Comparison of ENCODE assay signal across 28 cellular contexts in genomic region chr4:144710526-144710912, GRCh38.
DNase-seq lines count a peak whose midpoint lies in the region; ATAC-seq, FAIRE-seq and TF ChIP-seq lines count a peak whose summit lies in the region.
"Had no signal": no experiment of that assay in that cellular context is flagged by ENCODE, and none has a peak within 500 bp of the region (broad histone marks: within the 10 kb centered on the region; RNA-seq: fewer than 3 reads in every experiment).

No MANE protein-coding gene starts in this region.

- H3K4me3 Mint-ChIP-seq in T-helper 17 cell: no peak overlapping the region
- no peak overlapping the region for H3K4me3 Mint-ChIP-seq in stimulated activated effector memory CD8-positive, alpha-beta T cell treated with anti-CD3 and anti-CD28 coated beads, Interleukin-12 subunit alpha, Interleukin-12 subunit beta, amount 100 ng/mL, for 72 hours
- H3K4me3 Mint-ChIP-seq: activated CD4-positive, alpha-beta T cell treated with anti-CD3 and anti-CD28 coated beads, Interleukin-2, amount 10 ng/mL, durations not matched to agents 7 days and 5 days; activated CD8-positive, alpha-beta memory T cell treated with anti-CD3 and anti-CD28 coated beads, Interleukin-2, amount 10 ng/mL, durations not matched to agents 7 days and 5 days; activated naive CD4-positive, alpha-beta T cell treated with anti-CD3 and anti-CD28 coated beads, Interleukin-2, amount 50 U/mL, for 24 hours; immature natural killer cell; nephron; T-helper 1 cell treated with Interleukin-12 subunit alpha and Interleukin-12 subunit beta and Interleukin-4 antibody, amounts not matched to agents 30 μg/mL and 1 μg/mL, for 36 hours had no signal

- no peak for ATAC-seq in T-helper 17 cell
- no peak for ATAC-seq in stimulated activated effector memory CD8-positive, alpha-beta T cell treated with anti-CD3 and anti-CD28 coated beads, Interleukin-12 subunit alpha, Interleukin-12 subunit beta, amount 100 ng/mL, for 72 hours
- ATAC-seq: activated CD8-positive, alpha-beta memory T cell treated with anti-CD3 and anti-CD28 coated beads, Interleukin-2, amount 10 ng/mL, durations not matched to agents 7 days and 5 days; K562 had no signal

- H3K9me3 ChIP-seq in T-helper 17 cell (ENCODE audit: control insufficient read depth, low read length, poor library complexity, severe bottlenecking): no peaks in the 10 kb centered on the region
- no peaks in the 10 kb centered on the region for H3K9me3 ChIP-seq in MG63
- no peaks in the 10 kb centered on the region for H3K9me3 ChIP-seq in small intestine (ENCODE audit: control insufficient read depth, low read depth)
- H3K9me3 ChIP-seq: BLaER1, ovary had no signal

- no peak for TF ChIP-seq RAD21 in Ishikawa (IDR thresholded peaks at IDR 0.05; ENCODE audit: low read depth)

- no peak overlapping the region for H2AFZ ChIP-seq in ACC112 (ENCODE audit: low read length, unreplicated experiment)

- no peaks in the 10 kb centered on the region for H3K36me3 Mint-ChIP-seq in T-helper 17 cell (ENCODE audit: low read depth)
- no peaks in the 10 kb centered on the region for H3K36me3 Mint-ChIP-seq in stimulated activated effector memory CD8-positive, alpha-beta T cell treated with anti-CD3 and anti-CD28 coated beads, Interleukin-12 subunit alpha, Interleukin-12 subunit beta, amount 100 ng/mL, for 72 hours
- H3K36me3 Mint-ChIP-seq: activated CD8-positive, alpha-beta memory T cell treated with anti-CD3 and anti-CD28 coated beads, Interleukin-2, amount 10 ng/mL, durations not matched to agents 7 days and 5 days; activated naive CD4-positive, alpha-beta T cell treated with anti-CD3 and anti-CD28 coated beads, Interleukin-2, amount 50 U/mL, for 24 hours; immature natural killer cell had no signal

- H3K9me3 Mint-ChIP-seq in stimulated activated effector memory CD8-positive, alpha-beta T cell treated with anti-CD3 and anti-CD28 coated beads, Interleukin-12 subunit alpha, Interleukin-12 subunit beta, amount 100 ng/mL, for 72 hours: peaks cover 4% of the 10 kb centered on the region
- H3K9me3 Mint-ChIP-seq: activated CD4-positive, alpha-beta T cell treated with anti-CD3 and anti-CD28 coated beads, Interleukin-2, amount 10 ng/mL, durations not matched to agents 7 days and 5 days; activated naive CD4-positive, alpha-beta T cell treated with anti-CD3 and anti-CD28 coated beads, Interleukin-2, amount 50 U/mL, for 24 hours; nephron; T-helper 1 cell treated with Interleukin-12 subunit alpha and Interleukin-12 subunit beta and Interleukin-4 antibody, amounts not matched to agents 30 μg/mL and 1 μg/mL, for 36 hours had no signal

- no peaks in the 10 kb centered on the region for H3K27me3 ChIP-seq in ACC112 (ENCODE audit: insufficient read depth, low read length)
- no peaks in the 10 kb centered on the region for H3K27me3 ChIP-seq in brain microvascular endothelial cell (replicated peaks)
- H3K27me3 ChIP-seq in MG63: no peaks in the 10 kb centered on the region
- H3K27me3 ChIP-seq in small intestine (ENCODE audit: control insufficient read depth in 2 of 2, insufficient read depth in 2 of 2, low read length in 2 of 2): no peaks in the 10 kb centered on the region
- H3K27me3 ChIP-seq: BLaER1, ovary had no signal

- TF ChIP-seq CTCF in brain microvascular endothelial cell (IDR thresholded peaks at IDR 0.05; ENCODE audit: low read depth, low read length, missing control alignments): no peak

- H3K36me3 ChIP-seq in ACC112 (ENCODE audit: insufficient read depth, low read length) (peaks cover 16% of the 10 kb centered on the region), brain microvascular endothelial cell (replicated peaks) (peaks cover 34% of the 10 kb centered on the region), MG63 (no peaks in the 10 kb centered on the region), small intestine (ENCODE audit: control insufficient read depth in 2 of 2, insufficient read depth in 2 of 2, low read length in 2 of 2) (no peaks in the 10 kb centered on the region)
- H3K36me3 ChIP-seq: BLaER1, ovary had no signal

- no peaks in the 10 kb centered on the region for H3K79me2 ChIP-seq in ACC112 (ENCODE audit: control insufficient read depth, insufficient read depth, low read length, unreplicated experiment)

- no peak for FAIRE-seq in small intestine (lab: Jason Lieb, UNC)
- FAIRE-seq: GM19239, K562 had no signal

- H3K4me1 Mint-ChIP-seq in T-helper 17 cell: no peaks in the 10 kb centered on the region
- H3K4me1 Mint-ChIP-seq in stimulated activated effector memory CD8-positive, alpha-beta T cell treated with anti-CD3 and anti-CD28 coated beads, Interleukin-12 subunit alpha, Interleukin-12 subunit beta, amount 100 ng/mL, for 72 hours: no peaks in the 10 kb centered on the region
- H3K4me1 Mint-ChIP-seq: activated CD4-positive, alpha-beta T cell treated with anti-CD3 and anti-CD28 coated beads, Interleukin-2, amount 10 ng/mL, durations not matched to agents 7 days and 5 days; activated CD8-positive, alpha-beta memory T cell treated with anti-CD3 and anti-CD28 coated beads, Interleukin-2, amount 10 ng/mL, durations not matched to agents 7 days and 5 days; activated naive CD4-positive, alpha-beta T cell treated with anti-CD3 and anti-CD28 coated beads, Interleukin-2, amount 50 U/mL, for 24 hours; immature natural killer cell had no signal

- no peak overlapping the region for H3K27ac Mint-ChIP-seq in T-helper 17 cell
- H3K27ac Mint-ChIP-seq in stimulated activated effector memory CD8-positive, alpha-beta T cell treated with anti-CD3 and anti-CD28 coated beads, Interleukin-12 subunit alpha, Interleukin-12 subunit beta, amount 100 ng/mL, for 72 hours: no peak overlapping the region
- H3K27ac Mint-ChIP-seq: activated CD4-positive, alpha-beta T cell treated with anti-CD3 and anti-CD28 coated beads, Interleukin-2, amount 10 ng/mL, durations not matched to agents 7 days and 5 days; activated CD8-positive, alpha-beta memory T cell treated with anti-CD3 and anti-CD28 coated beads, Interleukin-2, amount 10 ng/mL, durations not matched to agents 7 days and 5 days; activated naive CD4-positive, alpha-beta T cell treated with anti-CD3 and anti-CD28 coated beads, Interleukin-2, amount 50 U/mL, for 24 hours; immature natural killer cell; nephron; T-helper 1 cell treated with Interleukin-12 subunit alpha and Interleukin-12 subunit beta and Interleukin-4 antibody, amounts not matched to agents 30 μg/mL and 1 μg/mL, for 36 hours had no signal

- peaks cover 50% of the 10 kb centered on the region for H3K4me1 ChIP-seq in ACC112 (ENCODE audit: control insufficient read depth, insufficient read depth, low read length, unreplicated experiment)
- H3K4me1 ChIP-seq in small intestine (ENCODE audit: control insufficient read depth in 2 of 2, insufficient read depth in 1 of 2, low read depth in 1 of 2, low read length in 1 of 2): no peaks in the 10 kb centered on the region
- H3K4me1 ChIP-seq: BLaER1 had no signal

- TF ChIP-seq EP300 in Ishikawa (IDR thresholded peaks at IDR 0.05; ENCODE audit: borderline replicate concordance): no peak; the same call in 1 of the 2 replicates

- in situ Hi-C loops in brain microvascular endothelial cell (cut with HindIII; ENCODE audit: low pct_ligation_motif_present, low sequenced_read_pairs): no loop called here

- peaks cover 4% of the 10 kb centered on the region for H3K27me3 Mint-ChIP-seq in T-helper 17 cell
- H3K27me3 Mint-ChIP-seq: activated CD4-positive, alpha-beta T cell treated with anti-CD3 and anti-CD28 coated beads, Interleukin-2, amount 10 ng/mL, durations not matched to agents 7 days and 5 days; activated CD8-positive, alpha-beta memory T cell treated with anti-CD3 and anti-CD28 coated beads, Interleukin-2, amount 10 ng/mL, durations not matched to agents 7 days and 5 days; activated naive CD4-positive, alpha-beta T cell treated with anti-CD3 and anti-CD28 coated beads, Interleukin-2, amount 50 U/mL, for 24 hours had no signal

- DNase-seq in brain microvascular endothelial cell (no peak), inferior parietal cortex (ENCODE audit: extremely low spot score) (peak; percentile 32), T-helper 17 cell (no peak), MG63 (no peak), small intestine (no peak)
- no peak for DNase-seq in stimulated activated effector memory CD8-positive, alpha-beta T cell treated with anti-CD3 and anti-CD28 coated beads, Interleukin-12 subunit alpha, Interleukin-12 subunit beta, amount 100 ng/mL, for 72 hours (ENCODE audit: low spot score in 2 of 2)
- DNase-seq: activated CD4-positive, alpha-beta T cell treated with anti-CD3 and anti-CD28 coated beads, Interleukin-2, amount 10 ng/mL, durations not matched to agents 7 days and 5 days; activated CD8-positive, alpha-beta memory T cell treated with anti-CD3 and anti-CD28 coated beads, Interleukin-2, amount 10 ng/mL, durations not matched to agents 7 days and 5 days; aorta; cerebellar nuclear complex; immature natural killer cell; left ventricle myocardium superior; NCI-H2171 treated with DMSO at 0.1 percent for 48 hours; NCI-H526 treated with DMSO at 0.1 percent for 48 hours; ovary; stimulated activated CD4-positive, alpha-beta T cell treated with anti-CD3 and anti-CD28 coated beads, Interleukin-4, amount 100 ng/mL, for 4 hours; stimulated activated naive CD4-positive, alpha-beta T cell treated with Interleukin-2 at 50 U/mL for 16 hours had no signal

- peak overlapping the region; percentile 81 for H3K27ac ChIP-seq in ACC112 (ENCODE audit: low read depth, low read length)
- peak overlapping the region; percentile 31 for H3K27ac ChIP-seq in brain microvascular endothelial cell
- H3K27ac ChIP-seq in small intestine (ENCODE audit: low read depth in 1 of 2, low read length in 1 of 2): no peak overlapping the region
- H3K27ac ChIP-seq: BLaER1, epithelial cell of prostate, ovary, SK-N-MC, VCaP had no signal

- H3K4me3 ChIP-seq in ACC112 (ENCODE audit: low read depth, low read length) (no peak overlapping the region), brain microvascular endothelial cell (ENCODE audit: low read depth, low read length) (no peak overlapping the region), MG63 (no peak overlapping the region), small intestine (ENCODE audit: low read depth in 1 of 2, low read length in 2 of 2) (no peak overlapping the region)
- H3K4me3 ChIP-seq: BLaER1, K562, ovary, SK-N-MC had no signal

TF ChIP-seq in Ishikawa, 13 proteins besides CTCF, POLR2A, EP300 and RAD21:
- TF ChIP-seq TCF12 (IDR thresholded peaks at IDR 0.05; ENCODE audit: low read depth): no peak; the same call in none of the 2 replicates
- TF ChIP-seq FOXM1 (IDR thresholded peaks at IDR 0.05; ENCODE audit: borderline replicate concordance, low read depth): peak; percentile 21; the same call in 1 of the 2 replicates
- no peak for TF ChIP-seq EGR1 (IDR thresholded peaks at IDR 0.05)
- TF ChIP-seq CREB1 (IDR thresholded peaks at IDR 0.05; ENCODE audit: low read depth): no peak
- TF ChIP-seq TEAD4 (IDR thresholded peaks at IDR 0.05): no peak
- no peak for TF ChIP-seq TAF1 (IDR thresholded peaks at IDR 0.05; ENCODE audit: low read depth)

Comparison
In these comparisons a context has a peak if more than half of its experiments do, and no peak if none do; other contexts are left out.
1. H3K27ac ChIP-seq: peak in ACC112 (single experiment) and brain microvascular endothelial cell (single experiment); none in small intestine (0 of 2).